ENCODE assay signal across 8 cellular contexts in genomic region chr2:23566236-23567142, GRCh38.
DNase-seq lines count a peak whose midpoint lies in the region; ATAC-seq and TF ChIP-seq lines count a peak whose summit lies in the region.

No MANE protein-coding gene starts in this region.

- DNase-seq in activated CD4-positive, alpha-beta T cell treated with anti-CD3 and anti-CD28 coated beads, Interleukin-2, amount 10 ng/mL, durations not matched to agents 24 days and 14 days, result peak; percentile 77
- DNase-seq in left ventricle myocardium inferior (no peak), testis (peak; percentile 50), suprapubic skin (ENCODE audit: low spot score in 2 of 2) (no peak), epidermal melanocyte (ENCODE audit: insufficient read length, low spot score) (no peak)

- no peaks in the 10 kb centered on the region for H3K4me1 Mint-ChIP-seq in activated CD4-positive, alpha-beta T cell treated with anti-CD3 and anti-CD28 coated beads, Interleukin-2, amount 10 ng/mL, durations not matched to agents 24 days and 14 days

- no peak overlapping the region for H3K4me3 ChIP-seq in HEK293 (ENCODE audit: low read depth, low read length)
- H3K4me3 ChIP-seq in left ventricle myocardium inferior, result no peak overlapping the region
- H3K4me3 ChIP-seq in testis, result no peak overlapping the region
- no peak overlapping the region for H3K4me3 ChIP-seq in suprapubic skin

- H3K4me1 ChIP-seq in HEK293 (ENCODE audit: control insufficient read depth, insufficient read depth, low read length) (no peaks in the 10 kb centered on the region), left ventricle myocardium inferior (peaks cover 39% of the 10 kb centered on the region), testis (peaks cover 9% of the 10 kb centered on the region), suprapubic skin (peaks cover 28% of the 10 kb centered on the region)

- TF ChIP-seq POLR2A in testis (IDR thresholded peaks at IDR 0.05) (no peak), suprapubic skin (IDR thresholded peaks at IDR 0.05) (no peak)

- H3K27ac ChIP-seq in C4-2B (no peak overlapping the region), HEK293 (ENCODE audit: extremely low read depth, low read depth, low read length) (no peak overlapping the region), left ventricle myocardium inferior (replicated peaks) (peak overlapping the region; percentile 70), testis (no peak overlapping the region), suprapubic skin (no peak overlapping the region)

- H3K36me3 ChIP-seq in HEK293 (ENCODE audit: control insufficient read depth in 2 of 2, insufficient read depth in 1 of 2, low read length in 2 of 2) (peaks cover 0 to 7% of the 10 kb centered on the region in 2 experiments; a peak in 1 of 3 replicates), left ventricle myocardium inferior (no peaks in the 10 kb centered on the region), testis (ENCODE audit: low read depth, missing control alignments) (no peaks in the 10 kb centered on the region), suprapubic skin (peaks cover 5% of the 10 kb centered on the region)

- H3K9me3 Mint-ChIP-seq in activated CD4-positive, alpha-beta T cell treated with anti-CD3 and anti-CD28 coated beads, Interleukin-2, amount 10 ng/mL, durations not matched to agents 24 days and 14 days, result no peaks in the 10 kb centered on the region

- H3K27me3 ChIP-seq in left ventricle myocardium inferior (ENCODE audit: low read depth) (no peaks in the 10 kb centered on the region), testis (no peaks in the 10 kb centered on the region), suprapubic skin (no peaks in the 10 kb centered on the region)

- no peak overlapping the region for H3K27ac Mint-ChIP-seq in activated CD4-positive, alpha-beta T cell treated with anti-CD3 and anti-CD28 coated beads, Interleukin-2, amount 10 ng/mL, durations not matched to agents 24 days and 14 days

- POLR2A ChIA-PET in HEK293 (lab: Yijun Ruan, JAX), result no interaction called here

- 95 to 98% methylated on average over 7 of the region's 7 CpGs for WGBS in testis, 2 donors
- WGBS in suprapubic skin, result 91% methylated on average over 7 of the region's 7 CpGs

- intact Hi-C loops in activated CD4-positive, alpha-beta T cell treated with anti-CD3 and anti-CD28 coated beads, Interleukin-2, amount 10 ng/mL, durations not matched to agents 24 days and 14 days (cut with micrococcal nuclease), result loop anchor here (5.0 kb wide), 1 partner anchor 199 kb away; no protein-coding TSS in a partner anchor
- intact Hi-C loops in left ventricle myocardium inferior (cut with micrococcal nuclease) (no loop called here), testis (cut with DNase I; ENCODE audit: low total_unique reads) (no loop called here)

- no peaks in the 10 kb centered on the region for H3K36me3 Mint-ChIP-seq in activated CD4-positive, alpha-beta T cell treated with anti-CD3 and anti-CD28 coated beads, Interleukin-2, amount 10 ng/mL, durations not matched to agents 24 days and 14 days (ENCODE audit: low read depth)

- H3K4me3 Mint-ChIP-seq in activated CD4-positive, alpha-beta T cell treated with anti-CD3 and anti-CD28 coated beads, Interleukin-2, amount 10 ng/mL, durations not matched to agents 24 days and 14 days, result no peak overlapping the region

- peaks cover 2% of the 10 kb centered on the region for H3K27me3 Mint-ChIP-seq in activated CD4-positive, alpha-beta T cell treated with anti-CD3 and anti-CD28 coated beads, Interleukin-2, amount 10 ng/mL, durations not matched to agents 24 days and 14 days

- CTCF ChIA-PET in HEK293 (lab: Yijun Ruan, JAX), result interaction anchor here (0.6 to 1.6 kb wide), 5 partner anchors 17 to 368 kb away, joined by 3 to 5 read pairs (median 3); no protein-coding TSS in a partner anchor

- TF ChIP-seq CTCF in C4-2B (conservative IDR thresholded peaks at IDR 0.05) (peak; percentile 21; the same call in 1 of the 2 replicates), HEK293 (tag by site-specific recombination; IDR thresholded peaks at IDR 0.05) (no peak), left ventricle myocardium inferior (IDR thresholded peaks at IDR 0.05; ENCODE audit: borderline replicate concordance) (peak; percentile 35), testis (IDR thresholded peaks at IDR 0.05) (peak in 1 of 3 experiments; percentile 30), suprapubic skin (IDR thresholded peaks at IDR 0.05) (no peak)

- no peak for ATAC-seq in GM19023 (IDR thresholded peaks at IDR 0.05; ENCODE audit: unreplicated experiment)

- H3K9me3 ChIP-seq in HEK293 (ENCODE audit: control insufficient read depth, insufficient read depth, low read depth, low read length), result no peaks in the 10 kb centered on the region
- no peaks in the 10 kb centered on the region for H3K9me3 ChIP-seq in left ventricle myocardium inferior (replicated peaks)
- no peaks in the 10 kb centered on the region for H3K9me3 ChIP-seq in testis
- H3K9me3 ChIP-seq in suprapubic skin, result no peaks in the 10 kb centered on the region

- no peak for TF ChIP-seq EP300 in suprapubic skin (IDR thresholded peaks at IDR 0.05)

TF ChIP-seq in HEK293, 187 proteins besides CTCF, POLR2A, EP300 and RAD21:
- TF ChIP-seq ZNF777 (tag by site-specific recombination; IDR thresholded peaks at IDR 0.05; ENCODE audit: borderline replicate concordance) (no peak), ZSCAN30 (tag by site-specific recombination; IDR thresholded peaks at IDR 0.05) (no peak), ZNF394 (tag by site-specific recombination; IDR thresholded peaks at IDR 0.05; ENCODE audit: borderline replicate concordance) (no peak), ZNF654 (tag by site-specific recombination; IDR thresholded peaks at IDR 0.05; ENCODE audit: low read depth) (0 out of 2 replicates have a peak, but pooled peaks have one; percentile 18), ZNF433 (tag by site-specific recombination; IDR thresholded peaks at IDR 0.05; ENCODE audit: low read depth) (no peak), ZNF488 (tag by site-specific recombination; IDR thresholded peaks at IDR 0.05) (no peak)

Comparison
In these comparisons a context has a peak if more than half of its experiments do, and no peak if none do; other contexts are left out.
1. CTCF ChIP-seq: peak in C4-2B (single experiment) and left ventricle myocardium inferior (single experiment); none in HEK293 (single experiment) and suprapubic skin (0 of 2).
2. DNase-seq: peak in activated CD4-positive, alpha-beta T cell treated with anti-CD3 and anti-CD28 coated beads, Interleukin-2, amount 10 ng/mL, durations not matched to agents 24 days and 14 days (single experiment) and testis (single experiment); none in left ventricle myocardium inferior (single experiment), suprapubic skin (0 of 2) and epidermal melanocyte (single experiment).